ENCODE assay signal across 11 cellular contexts in the genomic region with DNA sequence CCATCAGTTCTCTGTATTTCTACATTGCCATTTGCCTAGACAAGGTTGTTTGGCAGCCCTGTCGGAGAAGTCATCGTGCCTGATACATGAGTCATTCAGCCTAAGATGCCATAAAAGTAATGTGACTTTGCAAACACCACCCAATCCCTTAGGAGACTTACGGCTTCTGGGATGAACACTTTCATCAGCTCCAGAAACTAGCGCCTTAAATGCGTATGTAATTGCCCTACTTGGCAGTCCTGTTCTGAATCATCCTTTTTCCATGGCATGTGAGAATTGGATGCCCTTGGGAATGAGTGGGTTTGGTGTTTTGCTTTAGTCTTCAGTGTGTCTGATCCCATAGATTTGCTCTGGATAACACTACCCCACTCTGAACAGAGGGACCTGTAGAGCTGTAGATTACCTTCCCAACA.
A peak's percentile ranks its signal among the peaks of the same experiment; 100 is the strongest.
DNase-seq lines count a peak whose midpoint lies in the region; ATAC-seq and TF ChIP-seq lines count a peak whose summit lies in the region.
"Had no signal": no experiment of that assay in that cellular context is flagged by ENCODE, and none has a peak within 500 bp of the region (broad histone marks: within the 10 kb centered on the region; RNA-seq: fewer than 3 reads in every experiment).

No MANE protein-coding gene starts in this region.

- H3K27me3 Mint-ChIP-seq in CD4-positive, alpha-beta memory T cell, result peaks cover 4 to 14% of the 10 kb centered on the region in 2 donors
- peaks cover 20% of the 10 kb centered on the region for H3K27me3 Mint-ChIP-seq in CD4-positive, alpha-beta T cell

- H3K4me3 Mint-ChIP-seq in CD4-positive, alpha-beta memory T cell, result no peak overlapping the region
- H3K4me3 Mint-ChIP-seq in CD4-positive, alpha-beta T cell, result no peak overlapping the region
- H3K4me3 Mint-ChIP-seq: activated CD4-positive, alpha-beta memory T cell treated with anti-CD3 and anti-CD28 coated beads for 36 hours; stimulated activated effector memory CD8-positive, alpha-beta T cell treated with anti-CD3 and anti-CD28 coated beads, Interleukin-12 subunit alpha, Interleukin-12 subunit beta, amount 100 ng/mL, for 72 hours had no signal

- H3K4me1 ChIP-seq in adrenal gland (replicated peaks in 1 of 2), result no peaks in the 10 kb centered on the region
- H3K4me1 ChIP-seq in heart right ventricle, result peaks cover 0 to 62% (median 31%) of the 10 kb centered on the region in 9 donors
- no peaks in the 10 kb centered on the region for H3K4me1 ChIP-seq in CD4-positive, alpha-beta memory T cell (ENCODE audit: insufficient read depth, low read length)

- H3K36me3 Mint-ChIP-seq in CD4-positive, alpha-beta memory T cell, result no peaks in the 10 kb centered on the region
- H3K36me3 Mint-ChIP-seq in CD4-positive, alpha-beta T cell (ENCODE audit: low read depth), result no peaks in the 10 kb centered on the region
- H3K36me3 Mint-ChIP-seq: activated CD4-positive, alpha-beta memory T cell treated with anti-CD3 and anti-CD28 coated beads for 36 hours; stimulated activated effector memory CD8-positive, alpha-beta T cell treated with anti-CD3 and anti-CD28 coated beads, Interleukin-12 subunit alpha, Interleukin-12 subunit beta, amount 100 ng/mL, for 72 hours had no signal

- no peak overlapping the region for H3K4me3 ChIP-seq in adrenal gland
- H3K4me3 ChIP-seq in heart right ventricle, result no peak overlapping the region
- no peak overlapping the region for H3K4me3 ChIP-seq in skeletal muscle cell (ENCODE audit: low read depth, low read length)
- H3K4me3 ChIP-seq in CD4-positive, alpha-beta memory T cell (ENCODE audit: low read length in 2 of 2), result no peak overlapping the region

- intact Hi-C loops in adrenal gland (cut with DNase I) (no loop called here), heart right ventricle (cut with DNase I) (no loop called here)
- intact Hi-C loops in CD4-positive, alpha-beta memory T cell (cut with micrococcal nuclease), result no loop called here
- intact Hi-C loops in CD4-positive, alpha-beta T cell (cut with DNase I, micrococcal nuclease), result no loop called here

- H3K27ac Mint-ChIP-seq in CD4-positive, alpha-beta memory T cell, result no peak overlapping the region
- H3K27ac Mint-ChIP-seq in CD4-positive, alpha-beta T cell, result no peak overlapping the region
- H3K27ac Mint-ChIP-seq: activated CD4-positive, alpha-beta memory T cell treated with anti-CD3 and anti-CD28 coated beads for 36 hours; stimulated activated effector memory CD8-positive, alpha-beta T cell treated with anti-CD3 and anti-CD28 coated beads, Interleukin-12 subunit alpha, Interleukin-12 subunit beta, amount 100 ng/mL, for 72 hours had no signal

- ATAC-seq in heart right ventricle, result peak; percentile 57 to 87 (median 70)
- ATAC-seq in CD4-positive, alpha-beta T cell (ENCODE audit: poor library complexity), result no peak
- ATAC-seq: stimulated activated effector memory CD8-positive, alpha-beta T cell treated with anti-CD3 and anti-CD28 coated beads, Interleukin-12 subunit alpha, Interleukin-12 subunit beta, amount 100 ng/mL, for 72 hours had no signal

- CTCF ChIA-PET in CD4-positive, alpha-beta memory T cell (lab: Charles Lee; ENCODE audit: partially characterized antibody), result no interaction called here
- CTCF ChIA-PET in CD4-positive, alpha-beta T cell (lab: Charles Lee), result no interaction called here

- H3K27me3 ChIP-seq in adrenal gland, result no peaks in the 10 kb centered on the region
- no peaks in the 10 kb centered on the region for H3K27me3 ChIP-seq in heart right ventricle
- peaks cover 7% of the 10 kb centered on the region for H3K27me3 ChIP-seq in CD4-positive, alpha-beta memory T cell (ENCODE audit: insufficient read depth, low read length)
- no peaks in the 10 kb centered on the region for H3K27me3 ChIP-seq in CD4-positive, alpha-beta T cell (ENCODE audit: control insufficient read depth, insufficient read depth, low read length)

- no peak for TF ChIP-seq CTCF in adrenal gland (IDR thresholded peaks at IDR 0.05)
- no peak for TF ChIP-seq CTCF in heart right ventricle (IDR thresholded peaks at IDR 0.05)
- no peak for TF ChIP-seq CTCF in CD4-positive, alpha-beta T cell (IDR thresholded peaks at IDR 0.05)

- peak overlapping the region in 1 of 5 donors; percentile 52 for H3K27ac ChIP-seq in adrenal gland
- peak overlapping the region; percentile 56 to 83 (median 69) for H3K27ac ChIP-seq in heart right ventricle
- no peak overlapping the region for H3K27ac ChIP-seq in CD4-positive, alpha-beta memory T cell (ENCODE audit: low read depth, low read length)
- H3K27ac ChIP-seq in CD4-positive, alpha-beta T cell (ENCODE audit: low read depth, low read length), result no peak overlapping the region

- no peak for TF ChIP-seq POLR2A in adrenal gland (IDR thresholded peaks at IDR 0.05)

- H3K36me3 ChIP-seq in adrenal gland (replicated peaks in 1 of 2) (no peaks in the 10 kb centered on the region), heart right ventricle (no peaks in the 10 kb centered on the region)
- H3K36me3 ChIP-seq in CD4-positive, alpha-beta memory T cell (ENCODE audit: insufficient read depth, low read length), result no peaks in the 10 kb centered on the region

- no peaks in the 10 kb centered on the region for H3K4me1 Mint-ChIP-seq in CD4-positive, alpha-beta memory T cell
- H3K4me1 Mint-ChIP-seq in CD4-positive, alpha-beta T cell (ENCODE audit: low read depth), result no peaks in the 10 kb centered on the region
- H3K4me1 Mint-ChIP-seq: stimulated activated effector memory CD8-positive, alpha-beta T cell treated with anti-CD3 and anti-CD28 coated beads, Interleukin-12 subunit alpha, Interleukin-12 subunit beta, amount 100 ng/mL, for 72 hours had no signal

- POLR2A ChIA-PET in CD4-positive, alpha-beta memory T cell (lab: Charles Lee; ENCODE audit: partially characterized antibody), result no interaction called here
- POLR2A ChIA-PET in CD4-positive, alpha-beta T cell (lab: Charles Lee), result no interaction called here

- DNase-seq in GM04503 (ENCODE audit: low read depth) (peak; percentile 99), adrenal gland (peak in 4 of 7 donors; percentile 29 to 55 (median 44)), heart right ventricle (peak in 1 of 2 donors; percentile 36), skeletal muscle cell (ENCODE audit: low read depth) (peak; percentile 98), NCI-H774 (lab: John Stamatoyannopoulos, UW) (no peak), NCI-H1092 (lab: John Stamatoyannopoulos, UW) (no peak)
- no peak for DNase-seq in CD4-positive, alpha-beta memory T cell
- DNase-seq in CD4-positive, alpha-beta T cell, result no peak
- DNase-seq: activated CD4-positive, alpha-beta memory T cell treated with anti-CD3 and anti-CD28 coated beads for 36 hours; NK-92 treated with Interleukin-12 subunit alpha and Interleukin-12 subunit beta, amount 100 ng/mL, for 24 hours had no signal

- WGBS in adrenal gland, 4 donors, result 25 to 60% (median 51%) methylated on average over 4 to 5 of the region's 5 CpGs
- WGBS in heart right ventricle, 2 donors, result 58 to 71% methylated on average over 5 of the region's 5 CpGs

- H3K9me3 Mint-ChIP-seq in CD4-positive, alpha-beta memory T cell, result no peaks in the 10 kb centered on the region
- no peaks in the 10 kb centered on the region for H3K9me3 Mint-ChIP-seq in CD4-positive, alpha-beta T cell
- H3K9me3 Mint-ChIP-seq: activated CD4-positive, alpha-beta memory T cell treated with anti-CD3 and anti-CD28 coated beads for 36 hours; stimulated activated effector memory CD8-positive, alpha-beta T cell treated with anti-CD3 and anti-CD28 coated beads, Interleukin-12 subunit alpha, Interleukin-12 subunit beta, amount 100 ng/mL, for 72 hours had no signal

- H3K9me3 ChIP-seq in adrenal gland (replicated peaks in 1 of 3) (no peaks in the 10 kb centered on the region), heart right ventricle (no peaks in the 10 kb centered on the region)
- no peaks in the 10 kb centered on the region for H3K9me3 ChIP-seq in CD4-positive, alpha-beta memory T cell (ENCODE audit: control insufficient read depth in 1 of 2, low read length in 2 of 2)
- H3K9me3 ChIP-seq in CD4-positive, alpha-beta T cell (ENCODE audit: control insufficient read depth, low read length), result no peaks in the 10 kb centered on the region

Comparison
In these comparisons a context has a peak if more than half of its experiments do, and no peak if none do; other contexts are left out.
1. DNase-seq: peak in GM04503 (single experiment), adrenal gland (4 of 7) and skeletal muscle cell (single experiment); none in CD4-positive, alpha-beta memory T cell (0 of 5), NCI-H774 (single experiment), CD4-positive, alpha-beta T cell (0 of 10) and NCI-H1092 (single experiment).
2. H3K27ac ChIP-seq: peak in heart right ventricle (10 of 10); none in CD4-positive, alpha-beta memory T cell (single experiment) and CD4-positive, alpha-beta T cell (single experiment).